29 cellular contexts compared by ENCODE assay signal in the genomic region with DNA sequence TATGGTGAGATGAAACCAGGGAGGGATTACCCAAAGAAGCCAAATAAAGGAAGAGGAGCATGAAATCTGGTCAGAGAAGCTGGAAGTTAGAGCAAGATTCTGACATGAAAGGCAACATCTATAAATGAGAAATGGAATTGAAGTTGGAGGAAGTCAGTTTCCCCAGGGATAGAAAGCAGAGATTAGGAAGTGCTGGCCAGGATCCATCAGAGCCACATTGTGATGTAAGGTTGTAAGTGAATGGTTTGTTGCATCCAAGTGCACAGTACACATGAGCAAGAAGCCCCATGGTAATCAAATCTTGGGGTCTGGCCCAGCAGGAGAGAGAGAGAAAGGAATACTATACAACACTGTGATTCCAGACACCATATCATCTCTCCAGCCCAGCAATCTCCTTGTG. TPM values are rescaled to one million over a fixed set of nuclear protein-coding genes. Genes with fewer than 3 reads are reported as not detected.
"Had no signal": no experiment of that assay in that cellular context is flagged by ENCODE, and none has a peak within 500 bp of the region (broad histone marks: within the 10 kb centered on the region; RNA-seq: fewer than 3 reads in every experiment).

No MANE protein-coding gene starts in this region.

- H3K27ac ChIP-seq: coronary artery, heart left ventricle, pancreas, stomach, upper lobe of left lung, vagina had no signal

- ATAC-seq: heart left ventricle; naive thymus-derived CD8-positive, alpha-beta T cell; pancreas; right cardiac atrium had no signal

- H3K9me3 Mint-ChIP-seq: endodermal cell; naive thymus-derived CD8-positive, alpha-beta T cell had no signal

- H3K27me3 ChIP-seq: heart left ventricle, pancreas, upper lobe of left lung, vagina had no signal

- H3K9me3 ChIP-seq: heart left ventricle, pancreas, stomach, upper lobe of left lung, vagina had no signal

- H3K36me3 ChIP-seq: heart left ventricle, pancreas, stomach, upper lobe of left lung, vagina had no signal

- H3K36me3 Mint-ChIP-seq: naive thymus-derived CD8-positive, alpha-beta T cell had no signal

- FAIRE-seq: endothelial cell of umbilical vein, frontal cortex, islet of Langerhans, pancreas, small intestine had no signal

- H3K4me3 Mint-ChIP-seq: endodermal cell; naive thymus-derived CD8-positive, alpha-beta T cell had no signal

- H3K4me1 ChIP-seq: heart left ventricle, pancreas, stomach, vagina had no signal

- H3K4me1 Mint-ChIP-seq: naive thymus-derived CD8-positive, alpha-beta T cell had no signal

- H3K27me3 Mint-ChIP-seq: progenitor cell of endocrine pancreas had no signal

- DNase-seq: effector CD4-positive, alpha-beta T cell; endodermal cell; heart left ventricle; hypothalamus; kidney glomerular epithelial cell; mammary epithelial cell; naive thymus-derived CD8-positive, alpha-beta T cell; pancreas; right cardiac atrium; small intestine; stimulated activated CD4-positive, alpha-beta T cell treated with anti-CD3 and anti-CD28 coated beads, Interleukin-12 subunit alpha, Interleukin-12 subunit beta, amount 100 ng/mL, for 4 hours; stimulated activated naive CD4-positive, alpha-beta T cell; stomach; upper lobe of left lung had no signal

- H3K4me3 ChIP-seq: coronary artery, heart left ventricle, pancreas, stomach, upper lobe of left lung, vagina had no signal

- H3K27ac Mint-ChIP-seq: endodermal cell; naive thymus-derived CD8-positive, alpha-beta T cell; progenitor cell of endocrine pancreas had no signal

RNA-seq across cellular contexts. Expression of a gene that starts 6.6 kb away (rescaled TPM):
- total RNA-seq: dermis microvascular lymphatic vessel endothelial cell; endothelial cell of umbilical vein; frontal cortex; heart left ventricle; liver; mesenteric fat pad; mononuclear cell; naive thymus-derived CD8-positive, alpha-beta T cell; pancreas; progenitor cell of endocrine pancreas; right cardiac atrium; stomach; upper lobe of left lung; vagina had no signal
- polyA plus RNA-seq: endothelial cell of umbilical vein; esophagus; heart left ventricle; liver; naive thymus-derived CD8-positive, alpha-beta T cell; neural cell; right cardiac atrium; small intestine; stomach had no signal

RNA-seq across cellular contexts. Expression of a gene that starts 30.3 kb away (rescaled TPM):
- total RNA-seq: chondrocyte; dermis microvascular lymphatic vessel endothelial cell; endodermal cell; endothelial cell of umbilical vein; frontal cortex; glomerular endothelial cell; heart left ventricle; liver; mesenteric fat pad; mononuclear cell; naive thymus-derived CD8-positive, alpha-beta T cell; pancreas; progenitor cell of endocrine pancreas; right cardiac atrium; stomach; upper lobe of left lung; vagina had no signal
- polyA plus RNA-seq: endothelial cell of umbilical vein; esophagus; heart left ventricle; liver; mammary epithelial cell; naive thymus-derived CD8-positive, alpha-beta T cell; neural cell; pancreas; right cardiac atrium; small intestine; stomach; thymus had no signal

RNA-seq across cellular contexts. Expression of a gene that starts 40.8 kb away (rescaled TPM):
- total RNA-seq: chondrocyte; dermis microvascular lymphatic vessel endothelial cell; endodermal cell; endothelial cell of umbilical vein; frontal cortex; glomerular endothelial cell; heart left ventricle; liver; mammary epithelial cell; mesenteric fat pad; mononuclear cell; naive thymus-derived CD8-positive, alpha-beta T cell; pancreas; progenitor cell of endocrine pancreas; right cardiac atrium; upper lobe of left lung; vagina had no signal
- polyA plus RNA-seq: endothelial cell of umbilical vein; esophagus; heart left ventricle; liver; naive thymus-derived CD8-positive, alpha-beta T cell; neural cell; pancreas; right cardiac atrium; small intestine; stomach had no signal
